In genomic region chr10:79159141-79159619, GRCh38 we compare ENCODE assay signal across 9 cellular contexts.
DNase-seq lines count a peak whose midpoint lies in the region; ATAC-seq and TF ChIP-seq lines count a peak whose summit lies in the region.
"Had no signal": no experiment of that assay in that cellular context is flagged by ENCODE, and none has a peak within 500 bp of the region (broad histone marks: within the 10 kb centered on the region; RNA-seq: fewer than 3 reads in every experiment).

No MANE protein-coding gene starts in this region.

- ATAC-seq in RWPE2 (ENCODE audit: low read depth) (peak; percentile 59), omental fat pad (ENCODE audit: low FRiP score) (peak; percentile 73), HG02973 (IDR thresholded peaks at IDR 0.05; ENCODE audit: unreplicated experiment) (no peak)
- ATAC-seq in naive thymus-derived CD4-positive, alpha-beta T cell: no peak

- POLR2A ChIA-PET in naive thymus-derived CD4-positive, alpha-beta T cell (lab: Charles Lee): no interaction called here

- TF ChIP-seq CTCF in RWPE2 (IDR thresholded peaks at IDR 0.05; ENCODE audit: poor library complexity, severe bottlenecking): no peak
- TF ChIP-seq CTCF in fibroblast of pulmonary artery (IDR thresholded peaks at IDR 0.05; ENCODE audit: low read length, missing control alignments): no peak
- no peak for TF ChIP-seq CTCF in omental fat pad (IDR thresholded peaks at IDR 0.05)

- H3K9me3 ChIP-seq in RWPE2 (ENCODE audit: severe bottlenecking): no peaks in the 10 kb centered on the region
- no peaks in the 10 kb centered on the region for H3K9me3 ChIP-seq in naive thymus-derived CD4-positive, alpha-beta T cell (ENCODE audit: control insufficient read depth in 2 of 3, low read length in 3 of 3)

- peaks cover 41% of the 10 kb centered on the region for H3K4me1 ChIP-seq in RWPE2 (ENCODE audit: insufficient read depth, poor library complexity, severe bottlenecking)
- H3K4me1 ChIP-seq in naive thymus-derived CD4-positive, alpha-beta T cell (ENCODE audit: control insufficient read depth in 2 of 2, insufficient read depth in 2 of 2, low read length in 2 of 2): no peaks in the 10 kb centered on the region

- in situ Hi-C loops in ACHN (cut with HindIII; ENCODE audit: low pct_ligation_motif_present, low pct_unique_long_range_greater_than_20kb, low sequenced_read_pairs): no loop called here

- no peaks in the 10 kb centered on the region for H3K27me3 Mint-ChIP-seq in naive thymus-derived CD4-positive, alpha-beta T cell

- H3K4me3 ChIP-seq in RWPE2 (ENCODE audit: severe bottlenecking) (no peak overlapping the region), fibroblast of pulmonary artery (replicated peaks; ENCODE audit: low read depth, low read length) (no peak overlapping the region), H7 (ENCODE audit: insufficient read depth, low read depth, low read length) (no peak overlapping the region)
- no peak overlapping the region for H3K4me3 ChIP-seq in naive thymus-derived CD4-positive, alpha-beta T cell (ENCODE audit: low read length)

- intact Hi-C loops in naive thymus-derived CD4-positive, alpha-beta T cell (cut with micrococcal nuclease): no loop called here

- peak overlapping the region; percentile 60 for H3K27ac ChIP-seq in RWPE2 (ENCODE audit: poor library complexity, severe bottlenecking)
- H3K27ac ChIP-seq in naive thymus-derived CD4-positive, alpha-beta T cell (ENCODE audit: low read depth, low read length): no peak overlapping the region

- DNase-seq in ACHN: peak; percentile 77
- DNase-seq in RWPE2 (ENCODE audit: low spot score): no peak
- peak; percentile 70 for DNase-seq in fibroblast of pulmonary artery (ENCODE audit: low read depth)
- DNase-seq in omental fat pad (ENCODE audit: low spot score): no peak
- DNase-seq in COR-L47 (lab: John Stamatoyannopoulos, UW): no peak
- DNase-seq in H7: no peak
- no peak for DNase-seq in naive thymus-derived CD4-positive, alpha-beta T cell
- DNase-seq: NCI-H2081 had no signal

- H3K9me3 Mint-ChIP-seq in naive thymus-derived CD4-positive, alpha-beta T cell: no peaks in the 10 kb centered on the region

- CTCF ChIA-PET in naive thymus-derived CD4-positive, alpha-beta T cell (lab: Charles Lee): no interaction called here

- no peak overlapping the region for H3K27ac Mint-ChIP-seq in naive thymus-derived CD4-positive, alpha-beta T cell

- peaks cover 0 to 3% (median 0%) of the 10 kb centered on the region in 5 donors for H3K36me3 Mint-ChIP-seq in naive thymus-derived CD4-positive, alpha-beta T cell

- H3K27me3 ChIP-seq in RWPE2 (ENCODE audit: insufficient read depth, poor library complexity, severe bottlenecking): no peaks in the 10 kb centered on the region
- no peaks in the 10 kb centered on the region for H3K27me3 ChIP-seq in H7 (ENCODE audit: control insufficient read depth, insufficient read depth, low read length)
- H3K27me3 ChIP-seq in naive thymus-derived CD4-positive, alpha-beta T cell (ENCODE audit: control insufficient read depth in 2 of 2, insufficient read depth in 2 of 2, low read length in 2 of 2): no peaks in the 10 kb centered on the region

- H3K4me1 Mint-ChIP-seq in naive thymus-derived CD4-positive, alpha-beta T cell: peaks cover 0 to 5% (median 0%) of the 10 kb centered on the region in 7 donors

- H3K36me3 ChIP-seq in RWPE2 (ENCODE audit: low read depth): no peaks in the 10 kb centered on the region
- no peaks in the 10 kb centered on the region for H3K36me3 ChIP-seq in H7 (replicated peaks; ENCODE audit: control insufficient read depth, insufficient read depth, low read length)
- H3K36me3 ChIP-seq in naive thymus-derived CD4-positive, alpha-beta T cell (ENCODE audit: control insufficient read depth in 2 of 3, insufficient read depth in 3 of 3, low read length in 3 of 3): no peaks in the 10 kb centered on the region

- no peak overlapping the region for H3K4me3 Mint-ChIP-seq in naive thymus-derived CD4-positive, alpha-beta T cell

Comparison
In these comparisons a context has a peak if more than half of its experiments do, and no peak if none do; other contexts are left out.
1. DNase-seq: peak in ACHN (single experiment) and fibroblast of pulmonary artery (single experiment); none in RWPE2 (single experiment), omental fat pad (single experiment), COR-L47 (single experiment), H7 (single experiment) and naive thymus-derived CD4-positive, alpha-beta T cell (0 of 9).
2. ATAC-seq: peak in RWPE2 (single experiment) and omental fat pad (single experiment); none in HG02973 (single experiment) and naive thymus-derived CD4-positive, alpha-beta T cell (single experiment).